ENCODE assay signal across 27 cellular contexts in genomic region chr4:55838356-55838755, GRCh38. TPM values are rescaled to one million over a fixed set of nuclear protein-coding genes. Genes with fewer than 3 reads are reported as not detected.
"Had no signal": no experiment of that assay in that cellular context is flagged by ENCODE, and none has a peak within 500 bp of the region (broad histone marks: within the 10 kb centered on the region; RNA-seq: fewer than 3 reads in every experiment).

No MANE protein-coding gene starts in this region.

- H3K4me2 ChIP-seq: hepatocyte had no signal

- ATAC-seq: activated CD4-positive, CD25-positive, alpha-beta regulatory T cell treated with anti-CD3 and anti-CD28 coated beads, Interleukin-2, amount 50 U/mL, for 24 hours; activated CD8-positive, alpha-beta T cell treated with anti-CD3 and anti-CD28 coated beads, Interleukin-2, amount 10 ng/mL, durations not matched to agents 7 days and 5 days; activated naive CD8-positive, alpha-beta T cell treated with anti-CD3 and anti-CD28 coated beads, Interleukin-2, amount 50 U/mL, for 24 hours; body of pancreas; natural killer cell treated with Interleukin-12 subunit alpha and Interleukin-12 subunit beta and Interleukin-15 and Interleukin-18, amount 100 ng/mL, for 72 hours had no signal

- H3K36me3 ChIP-seq: cardiac muscle cell, left ventricle myocardium inferior, prostate gland, spleen, thoracic aorta, vagina had no signal

- H3K27ac ChIP-seq: body of pancreas, cardiac muscle cell, epithelial cell of prostate, hepatocyte, left ventricle myocardium inferior, prostate gland, spleen, thoracic aorta, vagina, VCaP had no signal

- DNase-seq: activated CD4-positive, alpha-beta T cell treated with anti-CD3 and anti-CD28 coated beads, Interleukin-2, amount 10 ng/mL, durations not matched to agents 24 days and 14 days; activated CD8-positive, alpha-beta T cell treated with anti-CD3 and anti-CD28 coated beads, Interleukin-2, amount 10 ng/mL, durations not matched to agents 7 days and 5 days; activated gamma-delta T cell; activated naive CD4-positive, alpha-beta T cell treated with anti-CD3 and anti-CD28 coated beads, Interleukin-2, amount 50 U/mL, for 16 hours; activated naive CD8-positive, alpha-beta T cell treated with anti-CD3 and anti-CD28 coated beads, Interleukin-2, amount 50 U/mL, for 24 hours; body of pancreas; glutamatergic neuron; immature natural killer cell; left ventricle myocardium inferior; mammary epithelial cell; midbrain; spleen; stimulated activated CD4-positive, alpha-beta T cell treated with anti-CD3 and anti-CD28 coated beads, Interleukin-4, amount 100 ng/mL, for 1 hour; stimulated activated naive CD4-positive, alpha-beta T cell had no signal

- H3K27me3 ChIP-seq: body of pancreas, cardiac muscle cell, hepatocyte, vagina had no signal

- H3K9me3 ChIP-seq: body of pancreas, prostate gland, vagina had no signal

- H2AFZ ChIP-seq: hepatocyte had no signal

- H3K79me2 ChIP-seq: hepatocyte had no signal

- H3K4me3 ChIP-seq: body of pancreas, cardiac muscle cell, hepatocyte, left ventricle myocardium inferior, prostate gland, spleen, thoracic aorta, vagina had no signal

- H3K4me1 ChIP-seq: body of pancreas, left ventricle myocardium inferior, prostate gland, spleen, vagina had no signal

RNA-seq across cellular contexts. Expression of gene EXOC1L, which starts 18.8 kb away (rescaled TPM):
- total RNA-seq: activated CD4-positive, alpha-beta T cell treated with anti-CD3 and anti-CD28 coated beads, Interleukin-2, amount 10 ng/mL, durations not matched to agents 24 days and 14 days; activated CD8-positive, alpha-beta T cell treated with anti-CD3 and anti-CD28 coated beads, Interleukin-2, amount 10 ng/mL, durations not matched to agents 7 days and 5 days; activated T-helper 1 cell treated with anti-CD3 and anti-CD28 coated beads, Interleukin-12 subunit alpha, Interleukin-12 subunit beta, Interleukin-2, Interleukin-4 antibody, amounts not matched to agents 30 ng/mL and 10 ng/mL and 1 ng/mL, durations not matched to agents 14 hours and 24 hours and 36 hours; body of pancreas; cardiac muscle cell; chondrocyte; frontal cortex; hepatocyte; left ventricle myocardium inferior; mammary epithelial cell; natural killer cell treated with Interleukin-12 subunit alpha and Interleukin-12 subunit beta and Interleukin-15 and Interleukin-18, amount 100 ng/mL, for 72 hours; osteocyte; prostate gland; spleen; thoracic aorta; vagina had no signal
- polyA plus RNA-seq: hepatocyte, mammary epithelial cell, spleen had no signal
